23 cellular contexts compared by ENCODE assay signal in the genomic region with DNA sequence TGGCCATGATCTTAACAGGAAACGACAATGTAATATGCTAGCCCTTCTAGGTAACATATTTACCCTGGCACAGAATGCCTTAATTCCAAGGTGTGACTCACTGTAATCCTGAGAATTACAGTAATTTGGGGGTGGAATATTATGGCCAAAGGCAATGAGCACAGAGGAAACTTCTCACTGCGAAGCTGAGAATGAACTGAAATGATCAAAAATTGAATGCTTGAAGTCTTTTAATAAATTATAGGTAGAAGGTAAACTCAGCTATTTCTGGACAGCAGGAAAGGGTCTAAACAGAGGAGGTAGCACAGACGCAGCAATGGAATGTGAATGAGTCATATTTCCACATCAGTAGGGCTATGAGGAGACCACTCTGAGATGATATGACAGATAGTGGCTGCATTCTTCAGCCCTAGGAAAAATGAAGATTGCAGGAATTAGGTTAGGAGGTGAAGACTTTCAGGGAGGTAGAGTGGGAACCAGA.
DNase-seq lines count a peak whose midpoint lies in the region; ATAC-seq, FAIRE-seq and TF ChIP-seq lines count a peak whose summit lies in the region.
"Had no signal": no experiment of that assay in that cellular context is flagged by ENCODE, and none has a peak within 500 bp of the region (broad histone marks: within the 10 kb centered on the region; RNA-seq: fewer than 3 reads in every experiment).

No MANE protein-coding gene starts in this region.

- ATAC-seq in HG03469 (IDR thresholded peaks at IDR 0.05; ENCODE audit: unreplicated experiment) (no peak), Right ventricle myocardium inferior (no peak)
- ATAC-seq: activated CD8-positive, alpha-beta memory T cell treated with anti-CD3 and anti-CD28 coated beads, Interleukin-2, amount 10 ng/mL, durations not matched to agents 7 days and 5 days; activated T-helper 17 cell treated with anti-CD3 and anti-CD28 coated beads, Interleukin-2, amount 50 U/mL, for 72 hours; naive thymus-derived CD8-positive, alpha-beta T cell; stimulated activated naive CD8-positive, alpha-beta T cell treated with anti-CD3 and anti-CD28 coated beads, Interleukin-15, Interleukin-2, amounts not matched to agents 100 U/mL and 50 U/mL, for 24 hours had no signal

- H3K27me3 ChIP-seq in bronchial epithelial cell (ENCODE audit: control insufficient read depth, insufficient read depth, low read length) = no peaks in the 10 kb centered on the region
- H3K27me3 ChIP-seq: BLaER1 treated with 17β-estradiol and CSF1 and Interleukin-3, amounts not matched to agents 10 nM and 100 nM; ovary; Peyer's patch; transverse colon had no signal

- no peaks in the 10 kb centered on the region for H3K36me3 ChIP-seq in bronchial epithelial cell (ENCODE audit: control insufficient read depth, insufficient read depth, low read length)
- H3K36me3 ChIP-seq: BLaER1 treated with 17β-estradiol and CSF1 and Interleukin-3, amounts not matched to agents 10 nM and 100 nM; ovary; Peyer's patch; transverse colon had no signal

- no peak overlapping the region for H3K4me3 ChIP-seq in bronchial epithelial cell (ENCODE audit: low read depth, low read length)
- H3K4me3 ChIP-seq: BLaER1 treated with 17β-estradiol and CSF1 and Interleukin-3, amounts not matched to agents 10 nM and 100 nM; ovary; Peyer's patch; transverse colon had no signal

- intact Hi-C loops in Right ventricle myocardium inferior (cut with DNase I) = no loop called here

- DNase-seq in A172 (ENCODE audit: low spot score) (peak; percentile 1), NCI-H69 (lab: John Stamatoyannopoulos, UW) (peak; percentile 6), bronchial epithelial cell (ENCODE audit: low read depth) (peak; percentile 57), lung microvascular endothelial cell (ENCODE audit: low read depth in 2 of 2) (peak; percentile 6 to 74), NCI-H2196 (lab: John Stamatoyannopoulos, UW; ENCODE audit: unreplicated experiment) (no peak), iPS-NIHi11 (ENCODE audit: low spot score) (no peak), Right ventricle myocardium inferior (ENCODE audit: missing footprints) (no peak)
- DNase-seq: activated CD4-positive, alpha-beta T cell treated with anti-CD3 and anti-CD28 coated beads for 4 hours; activated CD8-positive, alpha-beta memory T cell treated with anti-CD3 and anti-CD28 coated beads, Interleukin-2, amount 10 ng/mL, durations not matched to agents 7 days and 5 days; activated naive CD8-positive, alpha-beta T cell treated with anti-CD3 and anti-CD28 coated beads, Interleukin-2, amount 10 ng/mL, durations not matched to agents 7 days and 5 days; H9; naive thymus-derived CD8-positive, alpha-beta T cell; NCI-H1436 treated with DMSO at 0.1 percent for 48 hours; ovary; Peyer's patch; stimulated activated CD4-positive, alpha-beta T cell treated with anti-CD3 and anti-CD28 coated beads, Interleukin-2, amount 100 ng/mL, for 24 hours; stimulated activated naive CD8-positive, alpha-beta T cell treated with anti-CD3 and anti-CD28 coated beads, Interleukin-15, Interleukin-2, amounts not matched to agents 100 U/mL and 50 U/mL, for 24 hours; transverse colon had no signal

- TF ChIP-seq CTCF in bronchial epithelial cell (IDR thresholded peaks at IDR 0.05; ENCODE audit: insufficient read depth, low read length, severe bottlenecking) = no peak

- FAIRE-seq in bronchial epithelial cell (lab: Jason Lieb, UNC) = no peak
- FAIRE-seq: GM12892, TTC549 had no signal

Comparison
In these comparisons a context has a peak if more than half of its experiments do, and no peak if none do; other contexts are left out.
1. DNase-seq: peak in A172 (single experiment), NCI-H69 (single experiment), bronchial epithelial cell (single experiment) and lung microvascular endothelial cell (2 of 2); none in NCI-H2196 (single experiment), iPS-NIHi11 (single experiment) and Right ventricle myocardium inferior (single experiment).